ENCODE assay signal across 21 cellular contexts in the genomic region with DNA sequence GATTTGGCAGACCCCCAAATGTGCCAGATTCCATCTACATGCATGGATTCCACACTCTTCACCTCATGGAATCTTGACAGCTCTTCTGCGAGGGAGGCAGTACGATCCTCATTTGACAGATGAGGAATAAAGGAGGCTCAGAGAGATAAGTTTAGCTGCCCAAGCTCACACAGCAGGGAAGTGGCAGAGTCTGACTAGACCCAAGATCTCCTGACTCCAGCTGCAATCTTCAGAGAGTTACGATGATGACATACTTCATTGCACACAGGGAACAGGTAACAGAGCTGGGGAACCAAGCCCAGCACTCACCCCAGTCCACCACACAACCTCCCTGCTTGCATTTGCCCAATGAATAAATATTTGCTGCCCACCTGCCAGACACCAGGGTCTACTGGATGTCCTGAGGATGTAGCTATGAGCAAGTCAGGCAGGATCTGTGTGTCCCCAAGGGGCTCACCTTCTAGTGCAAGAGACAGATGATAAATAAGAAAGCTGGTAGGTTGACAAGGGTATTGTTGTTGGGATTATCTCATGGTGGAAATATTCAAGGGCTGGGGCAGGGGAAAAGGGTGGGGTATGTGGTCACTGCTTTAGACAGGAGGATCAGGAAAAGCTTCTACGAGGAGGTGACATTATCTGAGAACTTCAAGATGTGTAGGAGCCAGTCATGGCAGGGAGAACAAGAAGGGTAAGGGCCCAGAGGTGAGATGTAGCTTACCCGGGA. TPM values are rescaled to one million over a fixed set of nuclear protein-coding genes. Genes with fewer than 3 reads are reported as not detected.
A peak's percentile ranks its signal among the peaks of the same experiment; 100 is the strongest.
DNase-seq lines count a peak whose midpoint lies in the region; ATAC-seq and TF ChIP-seq lines count a peak whose summit lies in the region.
"Had no signal": no experiment of that assay in that cellular context is flagged by ENCODE, and none has a peak within 500 bp of the region (broad histone marks: within the 10 kb centered on the region; RNA-seq: fewer than 3 reads in every experiment).

No MANE protein-coding gene starts in this region.

- no peak for ATAC-seq in stimulated activated naive CD8-positive, alpha-beta T cell treated with anti-CD3 and anti-CD28 coated beads, Interleukin-15, amount 100 ng/mL, for 72 hours
- ATAC-seq in stimulated activated naive CD8-positive, alpha-beta T cell treated with anti-CD3 and anti-CD28 coated beads, Interleukin-15, Interleukin-2, amounts not matched to agents 100 U/mL and 50 U/mL, for 24 hours = no peak
- ATAC-seq in GM21423 (IDR thresholded peaks at IDR 0.05; ENCODE audit: unreplicated experiment) = no peak
- ATAC-seq: CD8-positive, alpha-beta T cell; stimulated activated memory B cell treated with anti-CD40 and anti-IgM and Interleukin-4, amounts not matched to agents 10 μg/mL and 1 μg/mL and 100 μg/mL, for 72 hours had no signal

- DNase-seq in stimulated activated naive CD8-positive, alpha-beta T cell treated with anti-CD3 and anti-CD28 coated beads, Interleukin-15, amount 100 ng/mL, for 72 hours = no peak
- no peak for DNase-seq in stimulated activated naive CD8-positive, alpha-beta T cell treated with anti-CD3 and anti-CD28 coated beads, Interleukin-15, Interleukin-2, amounts not matched to agents 100 U/mL and 50 U/mL, for 24 hours
- DNase-seq in mesothelial cell of epicardium (ENCODE audit: low spot score in 2 of 2, unreplicated experiment in 2 of 2) (no peak), testis (no peak), 8988T (no peak), sigmoid colon (no peak)
- DNase-seq: activated CD4-positive, alpha-beta memory T cell treated with anti-CD3 and anti-CD28 coated beads for 36 hours; activated naive CD4-positive, alpha-beta T cell treated with anti-CD3 and anti-CD28 coated beads for 36 hours; activated T-cell treated with anti-CD3 and anti-CD28 coated beads, Interleukin-2, amount 50 U/mL, for 1 hour; aorta; CD8-positive, alpha-beta T cell; dermis blood vessel endothelial cell; GM23248; mammary epithelial cell; MG63; upper lobe of left lung; WERI-Rb-1 had no signal

- no peaks in the 10 kb centered on the region for H3K36me3 Mint-ChIP-seq in brain
- H3K36me3 Mint-ChIP-seq in mesothelial cell of epicardium = no peaks in the 10 kb centered on the region
- H3K36me3 Mint-ChIP-seq: activated CD4-positive, alpha-beta memory T cell treated with anti-CD3 and anti-CD28 coated beads for 36 hours; CD8-positive, alpha-beta T cell; stimulated activated memory B cell treated with anti-CD40 and anti-IgM and Interleukin-4, amounts not matched to agents 10 μg/mL and 1 μg/mL and 100 μg/mL, for 72 hours had no signal

- H3K27me3 Mint-ChIP-seq in stimulated activated naive CD8-positive, alpha-beta T cell treated with anti-CD3 and anti-CD28 coated beads, Interleukin-15, amount 100 ng/mL, for 72 hours = no peaks in the 10 kb centered on the region
- peaks cover 16% of the 10 kb centered on the region for H3K27me3 Mint-ChIP-seq in brain
- H3K27me3 Mint-ChIP-seq in mesothelial cell of epicardium (ENCODE audit: low read depth) = no peaks in the 10 kb centered on the region
- H3K27me3 Mint-ChIP-seq: activated CD4-positive, alpha-beta memory T cell treated with anti-CD3 and anti-CD28 coated beads for 36 hours had no signal

- peak overlapping the region; percentile 24 to 31 for H3K27ac Mint-ChIP-seq in stimulated activated naive CD8-positive, alpha-beta T cell treated with anti-CD3 and anti-CD28 coated beads, Interleukin-15, amount 100 ng/mL, for 72 hours
- peak overlapping the region in 3 of 5 experiments; percentile 10 to 85 (median 54) for H3K27ac Mint-ChIP-seq in brain
- H3K27ac Mint-ChIP-seq in mesothelial cell of epicardium = peak overlapping the region; percentile 4
- H3K27ac Mint-ChIP-seq: activated CD4-positive, alpha-beta memory T cell treated with anti-CD3 and anti-CD28 coated beads for 36 hours; activated naive CD4-positive, alpha-beta T cell treated with anti-CD3 and anti-CD28 coated beads for 36 hours; CD8-positive, alpha-beta T cell; stimulated activated memory B cell treated with anti-CD40 and anti-IgM and Interleukin-4, amounts not matched to agents 10 μg/mL and 1 μg/mL and 100 μg/mL, for 72 hours had no signal

- H3K36me3 ChIP-seq in testis (ENCODE audit: low read depth, missing control alignments) (no peaks in the 10 kb centered on the region), sigmoid colon (no peaks in the 10 kb centered on the region)
- H3K36me3 ChIP-seq: esophagus muscularis mucosa, MG63, upper lobe of left lung, WERI-Rb-1 had no signal

- H3K4me1 ChIP-seq in testis = no peaks in the 10 kb centered on the region
- H3K4me1 ChIP-seq in sigmoid colon = peaks cover 0 to 16% (median 10%) of the 10 kb centered on the region in 4 donors

- peaks cover 4% of the 10 kb centered on the region for H3K4me1 Mint-ChIP-seq in stimulated activated naive CD8-positive, alpha-beta T cell treated with anti-CD3 and anti-CD28 coated beads, Interleukin-15, amount 100 ng/mL, for 72 hours
- H3K4me1 Mint-ChIP-seq in brain = peaks cover 58% of the 10 kb centered on the region
- H3K4me1 Mint-ChIP-seq in mesothelial cell of epicardium = peaks cover 46% of the 10 kb centered on the region

- TF ChIP-seq CTCF in brain (conservative IDR thresholded peaks at IDR 0.05) (no peak), mesothelial cell of epicardium (IDR thresholded peaks at IDR 0.05; ENCODE audit: unreplicated experiment) (no peak), testis (IDR thresholded peaks at IDR 0.05) (no peak), sigmoid colon (IDR thresholded peaks at IDR 0.05) (no peak)

- H3K4me3 ChIP-seq in testis (no peak overlapping the region), sigmoid colon (no peak overlapping the region)
- H3K4me3 ChIP-seq: esophagus muscularis mucosa, GM23248, MG63, upper lobe of left lung had no signal

- no peak overlapping the region for H3K4me3 Mint-ChIP-seq in stimulated activated naive CD8-positive, alpha-beta T cell treated with anti-CD3 and anti-CD28 coated beads, Interleukin-15, amount 100 ng/mL, for 72 hours
- H3K4me3 Mint-ChIP-seq in brain (no peak overlapping the region), mesothelial cell of epicardium (no peak overlapping the region)
- H3K4me3 Mint-ChIP-seq: activated CD4-positive, alpha-beta memory T cell treated with anti-CD3 and anti-CD28 coated beads for 36 hours; activated naive CD4-positive, alpha-beta T cell treated with anti-CD3 and anti-CD28 coated beads for 36 hours; CD8-positive, alpha-beta T cell; stimulated activated memory B cell treated with anti-CD40 and anti-IgM and Interleukin-4, amounts not matched to agents 10 μg/mL and 1 μg/mL and 100 μg/mL, for 72 hours had no signal

- H3K27me3 ChIP-seq in testis (no peaks in the 10 kb centered on the region), sigmoid colon (no peaks in the 10 kb centered on the region)
- H3K27me3 ChIP-seq: esophagus muscularis mucosa, MG63, upper lobe of left lung had no signal

- no peaks in the 10 kb centered on the region for H3K9me3 Mint-ChIP-seq in stimulated activated naive CD8-positive, alpha-beta T cell treated with anti-CD3 and anti-CD28 coated beads, Interleukin-15, amount 100 ng/mL, for 72 hours
- no peaks in the 10 kb centered on the region for H3K9me3 Mint-ChIP-seq in brain
- no peaks in the 10 kb centered on the region for H3K9me3 Mint-ChIP-seq in mesothelial cell of epicardium
- H3K9me3 Mint-ChIP-seq: activated CD4-positive, alpha-beta memory T cell treated with anti-CD3 and anti-CD28 coated beads for 36 hours; activated naive CD4-positive, alpha-beta T cell treated with anti-CD3 and anti-CD28 coated beads for 36 hours; CD8-positive, alpha-beta T cell; stimulated activated memory B cell treated with anti-CD40 and anti-IgM and Interleukin-4, amounts not matched to agents 10 μg/mL and 1 μg/mL and 100 μg/mL, for 72 hours had no signal

- H3K27ac ChIP-seq in testis (no peak overlapping the region), sigmoid colon (no peak overlapping the region)
- H3K27ac ChIP-seq: esophagus muscularis mucosa, GM23248, upper lobe of left lung, WERI-Rb-1 had no signal

- intact Hi-C loops in testis (cut with DNase I; ENCODE audit: low total_unique reads) (no loop called here), sigmoid colon (cut with DNase I) (no loop called here)

- no peak for TF ChIP-seq EP300 in sigmoid colon (IDR thresholded peaks at IDR 0.05)

- WGBS in testis, 2 donors = 84 to 89% methylated on average over 5 of the region's 5 CpGs
- WGBS in sigmoid colon, 2 donors = 88 to 92% methylated on average over 5 of the region's 5 CpGs

- TF ChIP-seq POLR2A in testis (IDR thresholded peaks at IDR 0.05) = no peak
- no peak for TF ChIP-seq POLR2A in sigmoid colon (IDR thresholded peaks at IDR 0.05)

- H3K9me3 ChIP-seq in testis (no peaks in the 10 kb centered on the region), sigmoid colon (no peaks in the 10 kb centered on the region)
- H3K9me3 ChIP-seq: esophagus muscularis mucosa, MG63, upper lobe of left lung had no signal

RNA-seq across cellular contexts. Expression of a gene that starts 28.7 kb away (rescaled TPM):
- polyA plus RNA-seq in brain (ENCODE audit: insufficient read depth, low read depth, low replicate concordance) = 9.2 TPM
- 9.5 to 15.7 TPM (median 15.3 TPM) in 3 replicates for total RNA-seq in mesothelial cell of epicardium
- 10 to 100 TPM; 52.9 to 64.4 TPM for total RNA-seq in testis
- polyA plus RNA-seq in testis (ENCODE audit: insufficient read depth, low read depth, low replicate concordance) = 29.4 TPM
- 10 to 100 TPM; 27.8 to 66.2 (median 32.0) TPM for total RNA-seq in sigmoid colon
- 10 to 100 TPM in 1 of 3 donors, 1 to 10 TPM in 2; 6.0 to 10.3 (median 8.4) TPM for polyA plus RNA-seq in sigmoid colon

Comparison
In these comparisons a context has a peak if more than half of its experiments do, and no peak if none do; other contexts are left out.
1. H3K27ac Mint-ChIP-seq: peak in every context shown above with its lines; median percentile 54 in brain; 28 in stimulated activated naive CD8-positive, alpha-beta T cell treated with anti-CD3 and anti-CD28 coated beads, Interleukin-15, amount 100 ng/mL, for 72 hours; 4 in mesothelial cell of epicardium.